In genomic region chr20:45405566-45406259, GRCh38 we compare ENCODE assay signal across 1 cellular context.
TF ChIP-seq lines count a peak whose summit lies in the region.

No MANE protein-coding gene starts in this region.

TF ChIP-seq in IMR-90, 13 proteins besides CTCF, POLR2A, EP300 and RAD21:
- TF ChIP-seq RFX5 (IDR thresholded peaks at IDR 0.05; ENCODE audit: low read depth, low read length) (no peak), BHLHE40 (IDR thresholded peaks at IDR 0.05; ENCODE audit: low read depth, low read length) (no peak)
